Comparison of ENCODE assay signal across 9 cellular contexts in the genomic region with DNA sequence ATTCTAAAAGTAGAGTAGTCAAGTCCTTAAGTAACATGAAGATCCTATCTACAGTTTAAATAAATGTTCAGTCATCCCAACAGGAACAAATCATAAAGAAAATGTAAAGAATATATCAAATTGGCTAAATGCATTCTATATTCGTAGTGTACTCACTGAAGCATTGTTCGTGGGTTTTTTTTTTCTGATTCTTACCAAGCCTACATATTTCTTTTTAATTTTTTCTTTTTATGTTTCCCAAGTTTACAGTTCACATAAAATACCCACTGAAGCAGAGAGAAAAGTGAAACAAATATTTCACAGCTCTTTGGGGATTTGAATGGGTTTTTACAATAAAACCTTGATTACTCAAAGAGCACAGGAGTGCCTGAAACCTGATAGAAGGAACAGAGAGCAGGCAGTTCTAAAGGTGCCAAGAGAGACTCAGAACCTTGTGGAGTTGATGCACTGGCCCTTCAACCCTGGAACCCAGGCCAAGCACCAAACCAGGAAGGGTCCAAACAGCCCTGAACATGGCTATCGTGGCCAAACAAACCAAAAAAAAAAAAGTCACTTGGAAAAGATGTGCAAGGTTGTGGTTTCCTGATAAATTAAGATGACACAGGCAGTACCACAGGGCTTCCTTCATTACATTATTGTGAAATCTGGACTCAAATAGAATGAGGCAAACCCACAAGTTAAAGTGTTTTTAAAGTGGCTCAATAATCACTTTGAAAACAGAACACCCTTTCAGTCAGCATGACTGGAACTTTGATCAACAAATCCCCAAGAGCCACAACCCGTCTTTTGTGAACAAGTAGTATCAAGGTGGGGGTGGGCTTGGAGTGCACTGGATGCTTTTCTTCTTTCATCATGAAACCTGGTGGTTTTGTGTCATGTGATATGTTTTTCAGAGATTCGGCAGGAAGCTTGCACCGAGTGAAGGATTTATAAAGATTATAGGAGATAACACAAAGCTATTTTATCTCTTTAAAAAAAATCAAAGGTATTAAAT.
A peak's percentile ranks its signal among the peaks of the same experiment; 100 is the strongest.
DNase-seq lines count a peak whose midpoint lies in the region; ATAC-seq, FAIRE-seq and TF ChIP-seq lines count a peak whose summit lies in the region.
"Had no signal": no experiment of that assay in that cellular context is flagged by ENCODE, and none has a peak within 500 bp of the region (broad histone marks: within the 10 kb centered on the region; RNA-seq: fewer than 3 reads in every experiment).

No MANE protein-coding gene starts in this region.

- peak overlapping the region; percentile 54 to 77 for H3K27ac ChIP-seq in A549
- no peak overlapping the region for H3K27ac ChIP-seq in naive thymus-derived CD4-positive, alpha-beta T cell (ENCODE audit: low read depth, low read length)
- H3K27ac ChIP-seq: breast epithelium had no signal

- peaks cover 25% of the 10 kb centered on the region for H3K4me1 Mint-ChIP-seq in activated naive CD8-positive, alpha-beta T cell treated with anti-CD3 and anti-CD28 coated beads, Interleukin-2, amount 50 U/mL, for 24 hours
- H3K4me1 Mint-ChIP-seq in naive thymus-derived CD4-positive, alpha-beta T cell: peaks cover 19 to 67% (median 54%) of the 10 kb centered on the region in 7 donors

- H3K4me2 ChIP-seq in A549: peak overlapping the region; percentile 55

- POLR2A ChIA-PET in A549 (lab: Yijun Ruan, JAX): interaction anchor here (0.5 kb wide), 1 partner anchor 13 kb away, joined by 4 read pairs; no protein-coding TSS in a partner anchor
- POLR2A ChIA-PET in naive thymus-derived CD4-positive, alpha-beta T cell (lab: Charles Lee): interaction anchor here (1.1 kb wide), 1 partner anchor 369 kb away, joined by 4 read pairs; a partner anchor contains a TSS

- no peak overlapping the region for H3K4me3 ChIP-seq in A549
- H3K4me3 ChIP-seq in naive thymus-derived CD4-positive, alpha-beta T cell (ENCODE audit: low read length): no peak overlapping the region
- H3K4me3 ChIP-seq: breast epithelium had no signal

- no peak for TF ChIP-seq CTCF in A549 (IDR thresholded peaks at IDR 0.05)

- WGBS in A549 (ENCODE audit: missing lambda C conversion rate): 47% methylated on average over 6 of the region's 6 CpGs

- intact Hi-C loops in naive thymus-derived CD4-positive, alpha-beta T cell (cut with micrococcal nuclease): loop anchor here in 1 of 2 donors (2.0 to 5.0 kb wide), 2 partner anchors 71 to 872 kb away; a partner anchor contains a TSS

- H3K4me1 ChIP-seq in A549: peaks cover 45% of the 10 kb centered on the region
- peaks cover 6 to 16% of the 10 kb centered on the region in 2 donors for H3K4me1 ChIP-seq in naive thymus-derived CD4-positive, alpha-beta T cell (ENCODE audit: control insufficient read depth in 2 of 2, insufficient read depth in 2 of 2, low read length in 2 of 2)
- H3K4me1 ChIP-seq: breast epithelium had no signal

- peak overlapping the region; percentile 85 for H3K27ac Mint-ChIP-seq in activated naive CD8-positive, alpha-beta T cell treated with anti-CD3 and anti-CD28 coated beads, Interleukin-2, amount 50 U/mL, for 24 hours
- peak overlapping the region; percentile 50 to 87 (median 82) for H3K27ac Mint-ChIP-seq in naive thymus-derived CD4-positive, alpha-beta T cell

- no peak for TF ChIP-seq POLR2A in A549 (IDR thresholded peaks at IDR 0.05; ENCODE audit: low read length)

- no peaks in the 10 kb centered on the region for H3K27me3 ChIP-seq in naive thymus-derived CD4-positive, alpha-beta T cell (ENCODE audit: control insufficient read depth in 2 of 2, insufficient read depth in 2 of 2, low read length in 2 of 2)
- H3K27me3 ChIP-seq: breast epithelium had no signal

- no peak overlapping the region for H3K4me3 Mint-ChIP-seq in activated naive CD8-positive, alpha-beta T cell treated with anti-CD3 and anti-CD28 coated beads, Interleukin-2, amount 50 U/mL, for 24 hours
- H3K4me3 Mint-ChIP-seq in naive thymus-derived CD4-positive, alpha-beta T cell: peak overlapping the region; percentile 45 to 78 (median 65)

- FAIRE-seq in A549 (lab: Jason Lieb, UNC): no peak

- DNase-seq in A549 (ENCODE audit: low read depth in 1 of 2, low spot score in 1 of 2) (peak in 1 of 2 experiments; percentile 66), NCI-H2107 treated with DMSO at 0.1 percent for 48 hours (lab: John Stamatoyannopoulos, UW; ENCODE audit: unreplicated experiment) (peak; percentile 94), inferior parietal cortex (ENCODE audit: extremely low spot score) (no peak)
- peak; percentile 9 for DNase-seq in activated naive CD8-positive, alpha-beta T cell treated with anti-CD3 and anti-CD28 coated beads, Interleukin-2, amount 50 U/mL, for 24 hours
- peak in 8 of 9 donors; percentile 23 to 89 (median 78) for DNase-seq in naive thymus-derived CD4-positive, alpha-beta T cell

- peak in 1 of 2 experiments; percentile 57; a peak in 2 of 5 replicates for TF ChIP-seq EP300 in A549 (IDR thresholded peaks at IDR 0.05)

- TF ChIP-seq RAD21 in A549 (conservative IDR thresholded peaks at IDR 0.05 in 1 of 2, IDR thresholded peaks at IDR 0.05 in 1 of 2): peak in 1 of 2 experiments; percentile 31; a peak in 1 of 5 replicates

- ATAC-seq in A549 (peak; percentile 50 to 57; a peak in 5 of 6 replicates), GM18867 (IDR thresholded peaks at IDR 0.05; ENCODE audit: unreplicated experiment) (peak; percentile 63), HG03039 (IDR thresholded peaks at IDR 0.05; ENCODE audit: unreplicated experiment) (no peak), HG02588 (IDR thresholded peaks at IDR 0.05; ENCODE audit: unreplicated experiment) (no peak)
- ATAC-seq in activated naive CD8-positive, alpha-beta T cell treated with anti-CD3 and anti-CD28 coated beads, Interleukin-2, amount 50 U/mL, for 24 hours: peak; percentile 80
- peak; percentile 90 for ATAC-seq in naive thymus-derived CD4-positive, alpha-beta T cell

- CTCF ChIA-PET in A549 (lab: Yijun Ruan, JAX): interaction anchor here (1.4 kb wide), 1 partner anchor 10 kb away, joined by 4 read pairs; no protein-coding TSS in a partner anchor
- CTCF ChIA-PET in naive thymus-derived CD4-positive, alpha-beta T cell (lab: Charles Lee): no interaction called here

- no peaks in the 10 kb centered on the region for H3K9me3 ChIP-seq in A549
- no peaks in the 10 kb centered on the region for H3K9me3 ChIP-seq in naive thymus-derived CD4-positive, alpha-beta T cell (ENCODE audit: control insufficient read depth in 2 of 3, low read length in 3 of 3)
- H3K9me3 ChIP-seq: breast epithelium had no signal

- peaks cover 9% of the 10 kb centered on the region for H3K9me3 Mint-ChIP-seq in activated naive CD8-positive, alpha-beta T cell treated with anti-CD3 and anti-CD28 coated beads, Interleukin-2, amount 50 U/mL, for 24 hours
- H3K9me3 Mint-ChIP-seq in naive thymus-derived CD4-positive, alpha-beta T cell: peaks cover 0 to 12% (median 0%) of the 10 kb centered on the region in 11 donors

- no peaks in the 10 kb centered on the region for H3K36me3 ChIP-seq in naive thymus-derived CD4-positive, alpha-beta T cell (ENCODE audit: control insufficient read depth in 2 of 3, insufficient read depth in 3 of 3, low read length in 3 of 3)
- H3K36me3 ChIP-seq: breast epithelium had no signal

- peaks cover 1% of the 10 kb centered on the region for H3K36me3 Mint-ChIP-seq in activated naive CD8-positive, alpha-beta T cell treated with anti-CD3 and anti-CD28 coated beads, Interleukin-2, amount 50 U/mL, for 24 hours (ENCODE audit: low read depth)
- no peaks in the 10 kb centered on the region for H3K36me3 Mint-ChIP-seq in naive thymus-derived CD4-positive, alpha-beta T cell

- H3K27me3 Mint-ChIP-seq in activated naive CD8-positive, alpha-beta T cell treated with anti-CD3 and anti-CD28 coated beads, Interleukin-2, amount 50 U/mL, for 24 hours: no peaks in the 10 kb centered on the region
- H3K27me3 Mint-ChIP-seq in naive thymus-derived CD4-positive, alpha-beta T cell: no peaks in the 10 kb centered on the region

TF ChIP-seq in A549, 52 proteins besides CTCF, POLR2A, EP300 and RAD21 (continues in another document):
- TF ChIP-seq ZNF302 (CRISPR knock-in tag; IDR thresholded peaks at IDR 0.05) (no peak), HOXB13 (CRISPR knock-in tag; IDR thresholded peaks at IDR 0.05; ENCODE audit: low read depth) (no peak), CEBPB (IDR thresholded peaks at IDR 0.05) (peak; percentile 50 to 59; a peak in 2 of 4 replicates), FOSL2 (IDR thresholded peaks at IDR 0.05) (no peak), FOSL2 (CRISPR knock-in tag; IDR thresholded peaks at IDR 0.05) (no peak), JUNB (IDR thresholded peaks at IDR 0.05) (peak; percentile 36; the same call in 1 of the 2 replicates), KDM1A (IDR thresholded peaks at IDR 0.05; ENCODE audit: low read depth) (no peak), GATA3 (IDR thresholded peaks at IDR 0.05; ENCODE audit: borderline replicate concordance) (0 out of 2 replicates have a peak, but pooled peaks have one; percentile 17)
- TF ChIP-seq, protein P1, sequence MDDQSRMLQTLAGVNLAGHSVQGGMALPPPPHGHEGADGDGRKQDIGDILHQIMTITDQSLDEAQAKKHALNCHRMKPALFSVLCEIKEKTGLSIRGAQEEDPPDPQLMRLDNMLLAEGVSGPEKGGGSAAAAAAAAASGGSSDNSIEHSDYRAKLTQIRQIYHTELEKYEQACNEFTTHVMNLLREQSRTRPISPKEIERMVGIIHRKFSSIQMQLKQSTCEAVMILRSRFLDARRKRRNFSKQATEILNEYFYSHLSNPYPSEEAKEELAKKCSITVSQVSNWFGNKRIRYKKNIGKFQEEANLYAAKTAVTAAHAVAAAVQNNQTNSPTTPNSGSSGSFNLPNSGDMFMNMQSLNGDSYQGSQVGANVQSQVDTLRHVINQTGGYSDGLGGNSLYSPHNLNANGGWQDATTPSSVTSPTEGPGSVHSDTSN (IDR thresholded peaks at IDR 0.05): no peak
- TF ChIP-seq, protein P2, sequence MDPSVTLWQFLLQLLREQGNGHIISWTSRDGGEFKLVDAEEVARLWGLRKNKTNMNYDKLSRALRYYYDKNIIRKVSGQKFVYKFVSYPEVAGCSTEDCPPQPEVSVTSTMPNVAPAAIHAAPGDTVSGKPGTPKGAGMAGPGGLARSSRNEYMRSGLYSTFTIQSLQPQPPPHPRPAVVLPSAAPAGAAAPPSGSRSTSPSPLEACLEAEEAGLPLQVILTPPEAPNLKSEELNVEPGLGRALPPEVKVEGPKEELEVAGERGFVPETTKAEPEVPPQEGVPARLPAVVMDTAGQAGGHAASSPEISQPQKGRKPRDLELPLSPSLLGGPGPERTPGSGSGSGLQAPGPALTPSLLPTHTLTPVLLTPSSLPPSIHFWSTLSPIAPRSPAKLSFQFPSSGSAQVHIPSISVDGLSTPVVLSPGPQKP (IDR thresholded peaks at IDR 0.05; ENCODE audit: low read depth, low read length): no peak
- TF ChIP-seq, protein P3, sequence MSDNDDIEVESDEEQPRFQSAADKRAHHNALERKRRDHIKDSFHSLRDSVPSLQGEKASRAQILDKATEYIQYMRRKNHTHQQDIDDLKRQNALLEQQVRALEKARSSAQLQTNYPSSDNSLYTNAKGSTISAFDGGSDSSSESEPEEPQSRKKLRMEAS (IDR thresholded peaks at IDR 0.05): 0 out of 2 replicates have a peak, but pooled peaks have one; percentile 22

Comparison
In these comparisons a context has a peak if more than half of its experiments do, and no peak if none do; other contexts are left out.
1. ATAC-seq: peak in A549 (2 of 2), GM18867 (single experiment), activated naive CD8-positive, alpha-beta T cell treated with anti-CD3 and anti-CD28 coated beads, Interleukin-2, amount 50 U/mL, for 24 hours (single experiment) and naive thymus-derived CD4-positive, alpha-beta T cell (single experiment); none in HG03039 (single experiment) and HG02588 (single experiment).